Comparison of ENCODE assay signal across 8 cellular contexts in the genomic region with DNA sequence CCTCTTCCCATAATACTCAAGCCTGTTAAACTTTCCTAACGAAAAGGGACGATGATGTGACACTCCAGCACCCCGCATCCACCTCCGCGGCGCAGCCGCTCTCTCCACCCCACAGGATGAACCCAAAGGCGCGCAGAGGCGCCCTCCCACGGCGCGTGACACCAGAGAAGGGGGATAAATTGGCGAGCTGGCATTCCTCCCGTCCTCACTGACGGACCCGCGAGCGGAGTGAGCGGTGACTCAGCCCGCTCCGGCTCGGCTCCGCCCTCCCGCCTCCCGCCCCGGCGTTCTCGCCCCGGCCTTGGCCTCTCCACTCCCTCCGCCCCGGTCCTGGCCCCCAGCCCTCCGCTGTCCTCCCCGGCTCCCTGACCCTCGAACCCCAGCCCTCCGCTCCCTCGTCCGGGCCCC. TPM values are rescaled to one million over a fixed set of nuclear protein-coding genes. Genes with fewer than 3 reads are reported as not detected.
DNase-seq lines count a peak whose midpoint lies in the region; ATAC-seq, FAIRE-seq and TF ChIP-seq lines count a peak whose summit lies in the region.

No MANE protein-coding gene starts in this region.

- peaks cover 12 to 15% of the 10 kb centered on the region in 2 donors for H3K4me1 ChIP-seq in kidney (ENCODE audit: control insufficient read depth in 1 of 2, insufficient read depth in 1 of 2, low read depth in 1 of 2, low read length in 2 of 2)

- DNase-seq in NK-92 treated with Interleukin-12 subunit alpha and Interleukin-12 subunit beta, amount 100 ng/mL, for 24 hours (lab: John Stamatoyannopoulos, UW), result peak; percentile 75
- no peak for DNase-seq in NK-92 (lab: John Stamatoyannopoulos, UW; ENCODE audit: unreplicated experiment)
- peak; percentile 66 for DNase-seq in NCI-H1694 treated with DMSO at 0.1 percent for 48 hours (lab: John Stamatoyannopoulos, UW)
- peak in 53 of 61 donors; percentile 9 to 83 (median 58) for DNase-seq in caudate nucleus (lab: John Stamatoyannopoulos, UW)
- peak; percentile 94 for DNase-seq in kidney
- DNase-seq in stimulated activated CD4-positive, alpha-beta T cell treated with anti-CD3 and anti-CD28 coated beads, Interleukin-15, amount 100 ng/mL, for 1 hour (ENCODE audit: low read depth in 1 of 2, low spot score in 1 of 2), result peak; percentile 33 to 60

- no peak for TF ChIP-seq CTCF in WI38 (IDR thresholded peaks at IDR 0.05; ENCODE audit: low read depth, low read length)
- peak; percentile 27 for TF ChIP-seq CTCF in kidney (IDR thresholded peaks at IDR 0.05; ENCODE audit: borderline replicate concordance, extremely low read depth, insufficient read depth)

- peak; percentile 28 for ATAC-seq in HG02870 (IDR thresholded peaks at IDR 0.05; ENCODE audit: unreplicated experiment)

- FAIRE-seq in kidney (lab: Jason Lieb, UNC), result no peak

- H3K4me3 ChIP-seq in WI38 (ENCODE audit: low read depth, low read length) (peak overlapping the region; percentile 92), kidney (ENCODE audit: low read length in 2 of 2) (peak overlapping the region; percentile 59 to 81)

- H3K9me3 ChIP-seq in kidney (ENCODE audit: control insufficient read depth in 1 of 2, low read length in 2 of 2), result no peaks in the 10 kb centered on the region

- no peaks in the 10 kb centered on the region for H3K36me3 ChIP-seq in kidney (ENCODE audit: control insufficient read depth in 1 of 2, insufficient read depth in 2 of 2, low read length in 2 of 2)

- intact Hi-C loops in kidney (cut with DNase I), result no loop called here

- H3K27ac ChIP-seq in caudate nucleus (ENCODE audit: low read depth, low read length) (peak overlapping the region; percentile 91), kidney (ENCODE audit: low read depth in 2 of 2, low read length in 2 of 2) (peak overlapping the region; percentile 96 to 97)

- H3K9ac ChIP-seq in kidney (ENCODE audit: low read length in 2 of 2), result peak overlapping the region; percentile 66 to 85

RNA-seq across cellular contexts. Expression of a gene that starts 0.6 kb away (rescaled TPM):
- total RNA-seq in kidney, result 33.2 TPM
- polyA plus RNA-seq in kidney (ENCODE audit: insufficient read depth, low read depth, low replicate concordance), result 9.1 TPM
